Comparison of ENCODE assay signal across 8 cellular contexts in the genomic region with DNA sequence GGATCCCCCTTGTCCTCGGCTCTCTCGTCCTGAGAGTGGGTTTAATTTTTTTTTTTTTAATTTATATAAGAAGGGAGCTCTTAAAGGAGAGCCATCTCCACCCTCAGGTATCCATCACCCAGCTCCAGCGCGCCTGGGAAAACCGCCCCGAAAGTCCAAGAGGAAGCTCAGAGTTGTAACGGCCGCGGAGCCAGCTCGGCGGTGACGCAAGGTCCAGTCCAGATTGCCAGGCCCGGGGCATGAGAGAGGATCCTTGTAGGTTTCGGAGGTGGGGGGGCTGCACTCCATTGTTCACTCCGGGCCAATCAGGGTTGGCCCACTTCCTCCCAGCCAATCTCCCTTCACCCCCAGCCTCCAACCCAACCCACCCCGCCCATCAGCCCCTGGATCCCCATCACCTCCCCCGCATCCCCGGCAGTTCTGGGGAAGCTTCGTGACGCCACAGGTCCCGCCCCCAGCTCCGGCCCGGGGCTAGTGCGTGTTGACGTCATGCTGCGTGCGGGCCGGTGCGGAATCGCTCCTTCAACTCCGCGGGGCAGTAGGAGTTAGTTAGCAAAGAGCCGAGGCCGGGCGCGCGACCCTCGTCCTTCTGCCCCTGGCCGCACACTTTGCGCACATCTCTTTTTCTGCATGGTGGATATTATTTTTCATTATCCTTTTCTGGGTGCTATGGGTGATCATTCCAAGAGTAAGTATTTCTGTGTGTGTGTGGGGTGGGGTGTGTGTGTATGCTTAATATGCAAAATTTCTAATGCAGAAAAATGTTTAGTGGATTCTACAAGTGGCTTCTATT. TPM values are rescaled to one million over a fixed set of nuclear protein-coding genes. Genes with fewer than 3 reads are reported as not detected.
DNase-seq lines count a peak whose midpoint lies in the region; ATAC-seq, FAIRE-seq and TF ChIP-seq lines count a peak whose summit lies in the region.

A gene (plus strand): TSS at position 520 of the 793 bp plus-strand sequence. CDS start 111 bp downstream, at position 631.

- H3K4me1 ChIP-seq in adipocyte (ENCODE audit: control insufficient read depth, insufficient read depth, low read length) (peaks cover 14% of the 10 kb centered on the region), iPS-15b (ENCODE audit: control insufficient read depth, insufficient read depth, low read length) (peaks cover 2% of the 10 kb centered on the region)

- H3K9me3 ChIP-seq in adipocyte (ENCODE audit: control insufficient read depth, low read length) (no peaks in the 10 kb centered on the region), iPS-15b (ENCODE audit: control insufficient read depth, insufficient read depth, low read length) (no peaks in the 10 kb centered on the region)

- H3K27me3 ChIP-seq in BJ (ENCODE audit: control insufficient read depth, insufficient read depth, low read length) (no peaks in the 10 kb centered on the region), adipocyte (replicated peaks; ENCODE audit: control insufficient read depth, insufficient read depth, low read length) (peaks cover 86% of the 10 kb centered on the region), iPS-15b (ENCODE audit: control insufficient read depth, insufficient read depth, low read length) (peaks cover 72% of the 10 kb centered on the region)

- no peak within 1 kb of the TSS for H3K9ac ChIP-seq in adipocyte (ENCODE audit: low read length)
- H3K9ac ChIP-seq in iPS-15b (ENCODE audit: low read depth, low read length): peak within 1 kb of the TSS; percentile 41

- H3K36me3 ChIP-seq in BJ (ENCODE audit: control insufficient read depth, insufficient read depth, low read length): peaks cover 10% of the 10 kb centered on the region
- no peaks in the 10 kb centered on the region for H3K36me3 ChIP-seq in adipocyte (ENCODE audit: control insufficient read depth, insufficient read depth, low read length, severe bottlenecking)
- no peaks in the 10 kb centered on the region for H3K36me3 ChIP-seq in iPS-15b (ENCODE audit: control insufficient read depth, insufficient read depth, low read length)

- FAIRE-seq in RCC 7860 (lab: Jason Lieb, UNC): no peak

- POLR2A ChIA-PET in BJ (lab: Charles Lee): interaction anchor here (0.5 to 0.8 kb wide), 9 partner anchors 9 to 1077 kb away, joined by 3 to 7 read pairs (median 4); no protein-coding TSS in a partner anchor

- peak within 1 kb of the TSS; percentile 74 for H3K4me3 ChIP-seq in BJ (ENCODE audit: low read depth, low read length)
- H3K4me3 ChIP-seq in adipocyte (ENCODE audit: low read length): no peak within 1 kb of the TSS
- H3K4me3 ChIP-seq in iPS-15b (ENCODE audit: low read depth, low read length): peak within 1 kb of the TSS; percentile 65
- peak within 1 kb of the TSS; percentile 41 for H3K4me3 ChIP-seq in skeletal muscle cell (ENCODE audit: low read depth, low read length)

- DNase-seq in BJ (ENCODE audit: low read depth) (peak; percentile 95), RCC 7860 (ENCODE audit: low spot score) (peak; percentile 48), adipocyte (ENCODE audit: low read depth) (peak; percentile 47), skeletal muscle cell (ENCODE audit: low read depth) (peak; percentile 48), NCI-H510A treated with DMSO at 0.1 percent for 48 hours (lab: John Stamatoyannopoulos, UW) (no peak)

- TF ChIP-seq CTCF in BJ (IDR thresholded peaks at IDR 0.05; ENCODE audit: insufficient read depth, low read depth, low read length): no peak

- CTCF ChIA-PET in BJ (lab: Yijun Ruan, JAX): interaction anchor here (0.6 to 2.4 kb wide), 12 partner anchors 10 to 1719 kb away, joined by 3 to 14 read pairs (median 3); no protein-coding TSS in a partner anchor

- ATAC-seq in HG03354 (IDR thresholded peaks at IDR 0.05; ENCODE audit: poor library complexity, severe bottlenecking, unreplicated experiment): peak; percentile 51

- TF ChIP-seq POLR2A in GM19099 (IDR thresholded peaks at IDR 0.05; ENCODE audit: extremely low read depth, insufficient read length, low read depth): peak; percentile 83

RNA-seq across cellular contexts. Expression of the gene that starts here (rescaled TPM):
- 5.0 and 7.7 TPM in 2 replicates for polyA plus RNA-seq in BJ (2011; rRNA removed)
- 4.2 and 4.3 TPM in 2 replicates for polyA minus RNA-seq in BJ (2011; rRNA and poly(A)+ RNA removed)
